ENCODE assay signal across 31 cellular contexts in genomic region chr14:56752428-56752827, GRCh38. TPM values are rescaled to one million over a fixed set of nuclear protein-coding genes. Genes with fewer than 3 reads are reported as not detected.
"Had no signal": no experiment of that assay in that cellular context is flagged by ENCODE, and none has a peak within 500 bp of the region (broad histone marks: within the 10 kb centered on the region; RNA-seq: fewer than 3 reads in every experiment).

No MANE protein-coding gene starts in this region.

- ATAC-seq: activated CD8-positive, alpha-beta memory T cell treated with anti-CD3 and anti-CD28 coated beads, Interleukin-2, amount 10 ng/mL, durations not matched to agents 7 days and 5 days; activated naive CD8-positive, alpha-beta T cell treated with anti-CD3 and anti-CD28 coated beads, Interleukin-2, amount 50 U/mL, for 24 hours had no signal

- DNase-seq: activated CD4-positive, alpha-beta memory T cell treated with anti-CD3 and anti-CD28 coated beads, Interleukin-2, amount 10 ng/mL, durations not matched to agents 7 days and 5 days; activated CD4-positive, alpha-beta T cell treated with anti-CD3 and anti-CD28 coated beads for 1 hour; activated CD4-positive, alpha-beta T cell treated with anti-CD3 and anti-CD28 coated beads for 48 hours; activated CD4-positive, CD25-positive, alpha-beta regulatory T cell; activated CD8-positive, alpha-beta memory T cell treated with anti-CD3 and anti-CD28 coated beads for 24 hours; activated CD8-positive, alpha-beta memory T cell treated with anti-CD3 and anti-CD28 coated beads, Interleukin-2, amount 10 ng/mL, durations not matched to agents 7 days and 5 days; activated CD8-positive, alpha-beta memory T cell treated with anti-CD3 and anti-CD28 coated beads, Interleukin-2, amount 50 U/mL, for 48 hours; activated effector memory CD4-positive, alpha-beta T cell treated with Interleukin-2 at 50 U/mL for 16 hours; activated naive CD4-positive, alpha-beta T cell treated with anti-CD3 and anti-CD28 coated beads, Interleukin-2, amount 10 ng/mL, durations not matched to agents 7 days and 5 days; activated naive CD8-positive, alpha-beta T cell treated with anti-CD3 and anti-CD28 coated beads, Interleukin-2, amount 50 U/mL, for 24 hours; activated T-cell treated with anti-CD3 and anti-CD28 coated beads, Interleukin-2, amount 50 U/mL, for 48 hours; anterior cingulate cortex; caudate nucleus; cerebellar nuclear complex; Kasumi-1; KG1; MM.1S; MV-4-11; NCI-H1092; NCI-H1436 treated with DMSO at 0.1 percent for 48 hours; NCI-H1694 treated with DMSO at 0.1 percent for 48 hours; NCI-H2029; NCI-H510A treated with DMSO at 0.1 percent for 48 hours; NK-92 treated with Interleukin-12 subunit alpha and Interleukin-12 subunit beta, amount 100 ng/mL, for 24 hours; PC-9; Right ventricle myocardium superior; SW 1271; T-helper 1 cell; T-helper 2 cell; T-helper 9 cell had no signal

- H3K4me3 ChIP-seq: PC-9 had no signal

RNA-seq across cellular contexts. Expression of gene OTX2, which starts 57.9 kb away (rescaled TPM):
- total RNA-seq: activated CD4-positive, alpha-beta memory T cell treated with anti-CD3 and anti-CD28 coated beads, Interleukin-2, amount 10 ng/mL, durations not matched to agents 7 days and 5 days; activated CD8-positive, alpha-beta memory T cell treated with anti-CD3 and anti-CD28 coated beads, Interleukin-2, amount 10 ng/mL, durations not matched to agents 7 days and 5 days; bronchial epithelial cell; PC-9; Right ventricle myocardium superior had no signal
